Comparison of ENCODE assay signal across 1 cellular context in genomic region chr18:79781331-79781941, GRCh38.
A peak's percentile ranks its signal among the peaks of the same experiment; 100 is the strongest.
TF ChIP-seq lines count a peak whose summit lies in the region.

No MANE protein-coding gene starts in this region.

TF ChIP-seq in HepG2, 621 proteins besides CTCF, POLR2A, EP300 and RAD21 (continued from another document):
- TF ChIP-seq SMAD3 (CRISPR knock-in tag; IDR thresholded peaks at IDR 0.05): peak; percentile 53; the same call in 1 of the 2 replicates
- TF ChIP-seq SMYD3 (CRISPR knock-in tag; IDR thresholded peaks at IDR 0.05): no peak
- TF ChIP-seq TRIM22 (IDR thresholded peaks at IDR 0.05): no peak
- TF ChIP-seq ZNF883 (CRISPR knock-in tag; IDR thresholded peaks at IDR 0.05; ENCODE audit: not compliant biosample characterization): no peak
- TF ChIP-seq SP4 (CRISPR knock-in tag; IDR thresholded peaks at IDR 0.05): no peak
- TF ChIP-seq RNF2 (conservative IDR thresholded peaks at IDR 0.05; ENCODE audit: low read depth): no peak
- peak; percentile 45 for TF ChIP-seq NFYB (CRISPR knock-in tag; IDR thresholded peaks at IDR 0.05)
- TF ChIP-seq TCF12 (IDR thresholded peaks at IDR 0.05): no peak
- TF ChIP-seq TCF12 (CRISPR knock-in tag; IDR thresholded peaks at IDR 0.05): no peak
- no peak for TF ChIP-seq ZNF17 (CRISPR knock-in tag; IDR thresholded peaks at IDR 0.05)
- TF ChIP-seq ZBTB1 (CRISPR knock-in tag; IDR thresholded peaks at IDR 0.05; ENCODE audit: borderline replicate concordance): no peak
- no peak for TF ChIP-seq ZNF546 (CRISPR knock-in tag; conservative IDR thresholded peaks at IDR 0.05)
- TF ChIP-seq ZNF263 (CRISPR knock-in tag; IDR thresholded peaks at IDR 0.05): no peak
- no peak for TF ChIP-seq ZBTB21 (CRISPR knock-in tag; IDR thresholded peaks at IDR 0.05)
- peak; percentile 33; the same call in 1 of the 2 replicates for TF ChIP-seq USF2 (IDR thresholded peaks at IDR 0.05; ENCODE audit: low read depth, low read length)
- peak; percentile 44; the same call in 1 of the 2 replicates for TF ChIP-seq USF2 (CRISPR knock-in tag; IDR thresholded peaks at IDR 0.05; ENCODE audit: borderline replicate concordance)
- no peak for TF ChIP-seq TCF7 (IDR thresholded peaks at IDR 0.05; ENCODE audit: low read depth)
- no peak for TF ChIP-seq ZNF496 (CRISPR knock-in tag; IDR thresholded peaks at IDR 0.05; ENCODE audit: insufficient replicate concordance)
- no peak for TF ChIP-seq RFXAP (CRISPR knock-in tag; IDR thresholded peaks at IDR 0.05; ENCODE audit: borderline replicate concordance)
- no peak for TF ChIP-seq ETV6 (CRISPR knock-in tag; conservative IDR thresholded peaks at IDR 0.05)
- peak; percentile 32; the same call in 1 of the 2 replicates for TF ChIP-seq ZNF800 (CRISPR knock-in tag; IDR thresholded peaks at IDR 0.05)
- TF ChIP-seq SNAPC2 (CRISPR knock-in tag; IDR thresholded peaks at IDR 0.05): no peak
- TF ChIP-seq NFYC (CRISPR knock-in tag; IDR thresholded peaks at IDR 0.05): peak; percentile 48; the same call in 1 of the 2 replicates
- no peak for TF ChIP-seq ISL2 (CRISPR knock-in tag; IDR thresholded peaks at IDR 0.05)
- no peak for TF ChIP-seq ZNF343 (CRISPR knock-in tag; IDR thresholded peaks at IDR 0.05)
- TF ChIP-seq ZNF530 (CRISPR knock-in tag; IDR thresholded peaks at IDR 0.05; ENCODE audit: low read depth): no peak
- no peak for TF ChIP-seq ZNF570 (CRISPR knock-in tag; IDR thresholded peaks at IDR 0.05; ENCODE audit: borderline replicate concordance)
- TF ChIP-seq ATAD3A (CRISPR knock-in tag; IDR thresholded peaks at IDR 0.05): no peak
- TF ChIP-seq MIER3 (CRISPR knock-in tag; IDR thresholded peaks at IDR 0.05; ENCODE audit: borderline replicate concordance): 0 out of 2 replicates have a peak, but pooled peaks have one; percentile 30
- no peak for TF ChIP-seq ZNF790 (CRISPR knock-in tag; IDR thresholded peaks at IDR 0.05; ENCODE audit: borderline replicate concordance)
- TF ChIP-seq SYNCRIP (IDR thresholded peaks at IDR 0.05; ENCODE audit: insufficient read depth, low read depth, low read length): no peak
- TF ChIP-seq ATF7-NPFF (CRISPR knock-in tag; IDR thresholded peaks at IDR 0.05; ENCODE audit: low read depth): no peak
- no peak for TF ChIP-seq KLF11 (CRISPR knock-in tag; IDR thresholded peaks at IDR 0.05)
- TF ChIP-seq ZBTB7B (CRISPR knock-in tag; IDR thresholded peaks at IDR 0.05): no peak
- TF ChIP-seq CBX2 (IDR thresholded peaks at IDR 0.05; ENCODE audit: low read depth, low read length): no peak
- TF ChIP-seq CBX2 (CRISPR knock-in tag; IDR thresholded peaks at IDR 0.05; ENCODE audit: low read depth): no peak
- no peak for TF ChIP-seq SP1 (IDR thresholded peaks at IDR 0.05)
- no peak for TF ChIP-seq SP1 (CRISPR knock-in tag; IDR thresholded peaks at IDR 0.05)
- no peak for TF ChIP-seq ZNF773 (CRISPR knock-in tag; IDR thresholded peaks at IDR 0.05; ENCODE audit: borderline replicate concordance)
- TF ChIP-seq ZNF264 (CRISPR knock-in tag; IDR thresholded peaks at IDR 0.05): no peak
- no peak for TF ChIP-seq ZNF124 (CRISPR knock-in tag; IDR thresholded peaks at IDR 0.05)
- TF ChIP-seq ZFP36 (IDR thresholded peaks at IDR 0.05; ENCODE audit: borderline replicate concordance, low read depth, low read length, partially characterized antibody): no peak
- peak; percentile 32; the same call in 1 of the 2 replicates for TF ChIP-seq ZNF792 (CRISPR knock-in tag; IDR thresholded peaks at IDR 0.05)
- no peak for TF ChIP-seq CEBPB (IDR thresholded peaks at IDR 0.05; ENCODE audit: borderline replicate concordance, low read depth, low read length)
- TF ChIP-seq MAX (IDR thresholded peaks at IDR 0.05): peak; percentile 69
- no peak for TF ChIP-seq NR3C1 (CRISPR knock-in tag; IDR thresholded peaks at IDR 0.05)
- TF ChIP-seq SCMH1 (CRISPR knock-in tag; IDR thresholded peaks at IDR 0.05; ENCODE audit: borderline replicate concordance): no peak
- no peak; the same call in 1 of the 2 replicates for TF ChIP-seq NCOA2 (CRISPR knock-in tag; IDR thresholded peaks at IDR 0.05)
- no peak for TF ChIP-seq KDM1A (CRISPR knock-in tag; IDR thresholded peaks at IDR 0.05)
- no peak for TF ChIP-seq ZNF879 (CRISPR knock-in tag; IDR thresholded peaks at IDR 0.05)
- TF ChIP-seq MED1 (CRISPR knock-in tag; IDR thresholded peaks at IDR 0.05): peak; percentile 46; the same call in 1 of the 2 replicates
- no peak for TF ChIP-seq ATF6 (CRISPR knock-in tag; conservative IDR thresholded peaks at IDR 0.05)
- TF ChIP-seq CREM (IDR thresholded peaks at IDR 0.05): no peak
- no peak for TF ChIP-seq CREM (CRISPR knock-in tag; IDR thresholded peaks at IDR 0.05)
- 0 out of 2 replicates have a peak, but pooled peaks have one; percentile 53 for TF ChIP-seq TBX2 (CRISPR knock-in tag; IDR thresholded peaks at IDR 0.05; ENCODE audit: borderline replicate concordance)
- peak; percentile 45; the same call in 1 of the 2 replicates for TF ChIP-seq SALL1 (CRISPR knock-in tag; IDR thresholded peaks at IDR 0.05)
- no peak for TF ChIP-seq ZNF282 (IDR thresholded peaks at IDR 0.05; ENCODE audit: partially characterized antibody)
- TF ChIP-seq U2AF2 (IDR thresholded peaks at IDR 0.05; ENCODE audit: low read depth, low read length): no peak
- no peak for TF ChIP-seq ZNF562 (CRISPR knock-in tag; IDR thresholded peaks at IDR 0.05; ENCODE audit: borderline replicate concordance)
- no peak for TF ChIP-seq ZNF317 (CRISPR knock-in tag; IDR thresholded peaks at IDR 0.05)
- TF ChIP-seq SMAD9 (CRISPR knock-in tag; IDR thresholded peaks at IDR 0.05): no peak
- no peak for TF ChIP-seq TCF7L2 (IDR thresholded peaks at IDR 0.05; ENCODE audit: low read depth, low read length)
- peak; percentile 23; the same call in 1 of the 2 replicates for TF ChIP-seq YEATS2 (CRISPR knock-in tag; IDR thresholded peaks at IDR 0.05; ENCODE audit: borderline replicate concordance)
- TF ChIP-seq ZNF329 (CRISPR knock-in tag; IDR thresholded peaks at IDR 0.05; ENCODE audit: low read depth): no peak
- TF ChIP-seq HNRNPK (IDR thresholded peaks at IDR 0.05; ENCODE audit: low read depth, low read length, poor library complexity, severe bottlenecking): no peak
